ENCODE assay signal across 18 cellular contexts in genomic region chr13:113833111-113833830, GRCh38.
"Had no signal": no experiment of that assay in that cellular context is flagged by ENCODE, and none has a peak within 500 bp of the region (broad histone marks: within the 10 kb centered on the region; RNA-seq: fewer than 3 reads in every experiment).

No MANE protein-coding gene starts in this region.

- H3K36me3 ChIP-seq: uterus had no signal

- H3K27me3 ChIP-seq: ascending aorta, gastrocnemius medialis, heart right ventricle, tibial artery, uterus had no signal

- ATAC-seq: gastrocnemius medialis; heart right ventricle; naive thymus-derived CD8-positive, alpha-beta T cell had no signal

- H3K4me3 ChIP-seq: ascending aorta, gastrocnemius medialis, heart right ventricle, tibial artery, uterus had no signal

- H3K27ac ChIP-seq: ascending aorta, heart right ventricle, tibial artery had no signal

- H3K9me3 ChIP-seq: ascending aorta, gastrocnemius medialis, heart right ventricle, tibial artery, uterus had no signal

- DNase-seq: activated CD4-positive, alpha-beta T cell treated with anti-CD3 and anti-CD28 coated beads, Interleukin-2, amount 50 U/mL, for 1 hour; activated CD8-positive, alpha-beta memory T cell treated with anti-CD3 and anti-CD28 coated beads, Interleukin-2, amount 50 U/mL, for 48 hours; activated effector memory CD4-positive, alpha-beta T cell treated with Interleukin-2 at 50 U/mL for 16 hours; activated naive CD4-positive, alpha-beta T cell treated with anti-CD3 and anti-CD28 coated beads, Interleukin-2, amount 50 U/mL, for 16 hours; activated T-cell treated with anti-CD3 and anti-CD28 coated beads, Interleukin-2, amount 50 U/mL, for 48 hours; cerebellar nuclear complex; cortex of kidney; gastrocnemius medialis; kidney glomerular epithelial cell; naive thymus-derived CD8-positive, alpha-beta T cell; retina; stimulated activated CD4-positive, alpha-beta T cell treated with anti-CD3 and anti-CD28 coated beads, Interleukin-2, amount 100 ng/mL, for 24 hours; stimulated activated naive CD4-positive, alpha-beta T cell treated with Interleukin-2 at 50 U/mL for 16 hours; T-helper 1 cell; tibial artery; uterus had no signal
